12 cellular contexts compared by ENCODE assay signal in the genomic region with DNA sequence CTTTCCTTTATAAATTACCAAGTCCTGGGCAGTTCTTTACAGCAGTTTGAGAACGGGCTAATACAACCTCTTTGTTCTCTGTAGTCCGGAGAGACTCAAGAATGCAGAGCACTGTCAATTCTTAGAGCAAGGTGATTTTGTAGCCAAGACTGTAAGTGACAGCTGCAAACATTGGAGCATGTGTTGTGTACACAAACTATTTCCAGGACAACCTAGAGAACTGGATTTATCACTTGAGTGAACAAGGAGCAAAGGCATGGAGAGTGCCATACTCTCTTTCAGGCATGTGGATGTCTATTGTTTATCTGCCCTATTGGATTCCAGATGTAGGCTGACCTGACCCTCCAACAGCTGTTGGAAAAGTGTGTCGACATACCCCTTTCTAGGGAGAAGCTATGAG.
A peak's percentile ranks its signal among the peaks of the same experiment; 100 is the strongest.
DNase-seq lines count a peak whose midpoint lies in the region; ATAC-seq and TF ChIP-seq lines count a peak whose summit lies in the region.
"Had no signal": no experiment of that assay in that cellular context is flagged by ENCODE, and none has a peak within 500 bp of the region (broad histone marks: within the 10 kb centered on the region; RNA-seq: fewer than 3 reads in every experiment).

No MANE protein-coding gene starts in this region.

- ATAC-seq in HG03175 (IDR thresholded peaks at IDR 0.05; ENCODE audit: unreplicated experiment) (no peak), HG03457 (IDR thresholded peaks at IDR 0.05; ENCODE audit: unreplicated experiment) (no peak)
- ATAC-seq: CD8-positive, alpha-beta T cell had no signal

- in situ Hi-C loops in GM13977 (cut with MboI; ENCODE audit: low pct_unique_long_range_greater_than_20kb, low sequenced_read_pairs, unreplicated experiment): no loop called here

- DNase-seq in NCI-H187 treated with DMSO at 0.1 percent for 48 hours (lab: John Stamatoyannopoulos, UW) (peak; percentile 27), NCI-H187 (lab: John Stamatoyannopoulos, UW) (no peak), NCI-H69 (lab: John Stamatoyannopoulos, UW) (peak; percentile 9), myocyte (ENCODE audit: low read depth) (peak; percentile 1), GM13977 (ENCODE audit: low spot score) (no peak), RKO (ENCODE audit: low spot score) (no peak)
- DNase-seq: CD8-positive, alpha-beta T cell; COR-L47; GM23248; H7 had no signal

- no peak for TF ChIP-seq CTCF in GM13977 (IDR thresholded peaks at IDR 0.05; ENCODE audit: extremely low read depth, insufficient read depth, missing control alignments)

Comparison
In these comparisons a context has a peak if more than half of its experiments do, and no peak if none do; other contexts are left out.
1. DNase-seq: peak in NCI-H187 treated with DMSO at 0.1 percent for 48 hours (single experiment), NCI-H69 (single experiment) and myocyte (single experiment); none in NCI-H187 (0 of 2), GM13977 (single experiment) and RKO (single experiment).